ENCODE assay signal across 25 cellular contexts in the genomic region with DNA sequence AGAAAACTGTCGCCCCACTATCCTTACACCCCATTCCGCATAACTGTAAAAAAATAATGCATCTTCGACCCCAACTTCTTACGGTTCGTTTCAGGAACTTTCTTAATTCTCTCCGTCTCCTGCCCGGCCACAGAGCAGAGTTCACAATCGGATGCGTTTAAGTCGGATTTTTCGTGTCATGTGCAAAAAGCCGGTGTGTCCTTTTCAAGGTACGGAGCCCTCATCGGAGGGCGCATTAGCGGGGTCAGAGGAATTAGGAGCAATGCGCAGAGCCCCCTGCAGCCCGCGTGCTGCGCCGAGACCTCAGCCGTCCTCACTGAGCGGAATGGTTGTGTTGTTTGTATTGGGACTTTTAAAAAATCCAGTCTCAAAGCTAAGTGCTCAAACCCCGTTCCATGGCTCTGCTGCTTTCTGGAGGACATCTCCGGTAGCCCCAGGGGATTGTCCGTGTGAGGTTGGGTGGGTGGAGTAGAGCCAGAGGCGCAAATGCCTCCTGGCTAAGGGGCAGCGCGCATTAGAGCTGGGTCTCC. TPM values are rescaled to one million over a fixed set of nuclear protein-coding genes. Genes with fewer than 3 reads are reported as not detected.
DNase-seq lines count a peak whose midpoint lies in the region; ATAC-seq and TF ChIP-seq lines count a peak whose summit lies in the region.
"Had no signal": no experiment of that assay in that cellular context is flagged by ENCODE, and none has a peak within 500 bp of the region (broad histone marks: within the 10 kb centered on the region; RNA-seq: fewer than 3 reads in every experiment).

No MANE protein-coding gene starts in this region.

- ATAC-seq in HG03378 (IDR thresholded peaks at IDR 0.05; ENCODE audit: unreplicated experiment) (no peak), upper lobe of left lung (ENCODE audit: low FRiP score in 2 of 2) (no peak)
- ATAC-seq: A549 had no signal

- no peak for DNase-seq in activated CD4-positive, alpha-beta memory T cell treated with anti-CD3 and anti-CD28 coated beads for 36 hours
- no peak for DNase-seq in activated CD4-positive, alpha-beta memory T cell treated with anti-CD3 and anti-CD28 coated beads, Interleukin-2, amount 10 ng/mL, durations not matched to agents 7 days and 5 days
- no peak for DNase-seq in activated naive CD8-positive, alpha-beta T cell treated with anti-CD3 and anti-CD28 coated beads for 36 hours
- peak; percentile 77 for DNase-seq in retina
- no peak for DNase-seq in NCI-H524 treated with DMSO at 0.1 percent for 48 hours (lab: John Stamatoyannopoulos, UW)
- DNase-seq in upper lobe of left lung: no peak
- DNase-seq: activated CD4-positive, CD25-positive, alpha-beta regulatory T cell treated with anti-CD3 and anti-CD28 coated beads, Interleukin-2, amount 50 U/mL, for 72 hours; activated T-cell treated with anti-CD3 and anti-CD28 coated beads for 4 hours; adrenal gland; GDM1; IMR-90; mammary epithelial cell; MG63; NCI-H774; PC-9; SJCRH30; T-helper 9 cell had no signal

- H3K27ac ChIP-seq in iPS-20b (ENCODE audit: low read length) (no peak overlapping the region), upper lobe of left lung (no peak overlapping the region)
- H3K27ac ChIP-seq: A549, adrenal gland, BLaER1, dorsolateral prefrontal cortex, esophagus muscularis mucosa, PC-9, SJCRH30, thoracic aorta had no signal

- H3K36me3 ChIP-seq in iPS-20b (ENCODE audit: insufficient read depth, low read depth, low read length) (no peaks in the 10 kb centered on the region), upper lobe of left lung (no peaks in the 10 kb centered on the region)
- H3K36me3 ChIP-seq: adrenal gland, BLaER1, esophagus muscularis mucosa, MG63, SJCRH30, thoracic aorta had no signal

- H3K9me3 Mint-ChIP-seq in activated CD4-positive, alpha-beta memory T cell treated with anti-CD3 and anti-CD28 coated beads for 36 hours: no peaks in the 10 kb centered on the region
- H3K9me3 Mint-ChIP-seq in activated CD4-positive, alpha-beta memory T cell treated with anti-CD3 and anti-CD28 coated beads, Interleukin-2, amount 10 ng/mL, durations not matched to agents 7 days and 5 days: no peaks in the 10 kb centered on the region
- H3K9me3 Mint-ChIP-seq in activated naive CD8-positive, alpha-beta T cell treated with anti-CD3 and anti-CD28 coated beads for 36 hours: no peaks in the 10 kb centered on the region

- peaks cover 79% of the 10 kb centered on the region for H3K27me3 Mint-ChIP-seq in activated CD4-positive, alpha-beta memory T cell treated with anti-CD3 and anti-CD28 coated beads for 36 hours
- H3K27me3 Mint-ChIP-seq in activated CD4-positive, alpha-beta memory T cell treated with anti-CD3 and anti-CD28 coated beads, Interleukin-2, amount 10 ng/mL, durations not matched to agents 7 days and 5 days: peaks cover 83% of the 10 kb centered on the region
- H3K27me3 Mint-ChIP-seq in activated naive CD8-positive, alpha-beta T cell treated with anti-CD3 and anti-CD28 coated beads for 36 hours: peaks cover 93% of the 10 kb centered on the region

- no peak overlapping the region for H3K27ac Mint-ChIP-seq in activated CD4-positive, alpha-beta memory T cell treated with anti-CD3 and anti-CD28 coated beads for 36 hours
- no peak overlapping the region for H3K27ac Mint-ChIP-seq in activated CD4-positive, alpha-beta memory T cell treated with anti-CD3 and anti-CD28 coated beads, Interleukin-2, amount 10 ng/mL, durations not matched to agents 7 days and 5 days
- H3K27ac Mint-ChIP-seq in activated naive CD8-positive, alpha-beta T cell treated with anti-CD3 and anti-CD28 coated beads for 36 hours: peak overlapping the region; percentile 38

- H3K27me3 ChIP-seq in iPS-20b (ENCODE audit: insufficient read depth, low read length): peaks cover 100% of the 10 kb centered on the region
- peaks cover 0 to 63% (median 36%) of the 10 kb centered on the region in 4 donors for H3K27me3 ChIP-seq in upper lobe of left lung
- H3K27me3 ChIP-seq: MG63 had no signal

- TF ChIP-seq EP300 in upper lobe of left lung (IDR thresholded peaks at IDR 0.05): no peak

- no peak for TF ChIP-seq POLR2A in upper lobe of left lung (IDR thresholded peaks at IDR 0.05)

- intact Hi-C loops in activated CD4-positive, alpha-beta memory T cell treated with anti-CD3 and anti-CD28 coated beads for 36 hours (cut with micrococcal nuclease): no loop called here

- 13 to 18% methylated on average over 20 to 29 of the region's 29 CpGs for WGBS in upper lobe of left lung, 2 donors

- H3K4me3 Mint-ChIP-seq in activated CD4-positive, alpha-beta memory T cell treated with anti-CD3 and anti-CD28 coated beads for 36 hours: peak overlapping the region; percentile 26
- no peak overlapping the region for H3K4me3 Mint-ChIP-seq in activated CD4-positive, alpha-beta memory T cell treated with anti-CD3 and anti-CD28 coated beads, Interleukin-2, amount 10 ng/mL, durations not matched to agents 7 days and 5 days
- no peak overlapping the region for H3K4me3 Mint-ChIP-seq in activated naive CD8-positive, alpha-beta T cell treated with anti-CD3 and anti-CD28 coated beads for 36 hours

- no peak overlapping the region for H3K9ac ChIP-seq in iPS-20b (ENCODE audit: low read depth, low read length)
- H3K9ac ChIP-seq: BLaER1 had no signal

- H3K9me3 ChIP-seq in iPS-20b (ENCODE audit: insufficient read depth, low read depth, low read length) (no peaks in the 10 kb centered on the region), upper lobe of left lung (no peaks in the 10 kb centered on the region)
- H3K9me3 ChIP-seq: A549, adrenal gland, esophagus muscularis mucosa, MG63, SJCRH30, thoracic aorta had no signal

- CTCF ChIA-PET in activated CD4-positive, alpha-beta memory T cell treated with anti-CD3 and anti-CD28 coated beads for 36 hours (lab: Charles Lee): no interaction called here
- CTCF ChIA-PET in activated CD4-positive, alpha-beta memory T cell treated with anti-CD3 and anti-CD28 coated beads, Interleukin-2, amount 10 ng/mL, durations not matched to agents 7 days and 5 days (lab: Charles Lee): no interaction called here

- H3K4me1 Mint-ChIP-seq in activated CD4-positive, alpha-beta memory T cell treated with anti-CD3 and anti-CD28 coated beads for 36 hours (ENCODE audit: low read depth): peaks cover 14% of the 10 kb centered on the region
- peaks cover 12% of the 10 kb centered on the region for H3K4me1 Mint-ChIP-seq in activated CD4-positive, alpha-beta memory T cell treated with anti-CD3 and anti-CD28 coated beads, Interleukin-2, amount 10 ng/mL, durations not matched to agents 7 days and 5 days
- H3K4me1 Mint-ChIP-seq in activated naive CD8-positive, alpha-beta T cell treated with anti-CD3 and anti-CD28 coated beads for 36 hours: peaks cover 18% of the 10 kb centered on the region

- POLR2A ChIA-PET in activated CD4-positive, alpha-beta memory T cell treated with anti-CD3 and anti-CD28 coated beads for 36 hours (lab: Charles Lee): no interaction called here
- POLR2A ChIA-PET in activated CD4-positive, alpha-beta memory T cell treated with anti-CD3 and anti-CD28 coated beads, Interleukin-2, amount 10 ng/mL, durations not matched to agents 7 days and 5 days (lab: Charles Lee): no interaction called here

- H3K4me1 ChIP-seq in iPS-20b (ENCODE audit: insufficient read depth, low read length) (peaks cover 39% of the 10 kb centered on the region), upper lobe of left lung (peaks cover 17 to 25% (median 18%) of the 10 kb centered on the region in 4 donors)
- H3K4me1 ChIP-seq: SJCRH30 had no signal

- peaks cover 5% of the 10 kb centered on the region for H3K36me3 Mint-ChIP-seq in activated CD4-positive, alpha-beta memory T cell treated with anti-CD3 and anti-CD28 coated beads for 36 hours
- peaks cover 26% of the 10 kb centered on the region for H3K36me3 Mint-ChIP-seq in activated CD4-positive, alpha-beta memory T cell treated with anti-CD3 and anti-CD28 coated beads, Interleukin-2, amount 10 ng/mL, durations not matched to agents 7 days and 5 days (ENCODE audit: low read depth)
- no peaks in the 10 kb centered on the region for H3K36me3 Mint-ChIP-seq in activated naive CD8-positive, alpha-beta T cell treated with anti-CD3 and anti-CD28 coated beads for 36 hours

- TF ChIP-seq CTCF in upper lobe of left lung (IDR thresholded peaks at IDR 0.05): no peak

- peak overlapping the region; percentile 39 for H3K4me3 ChIP-seq in iPS-20b (ENCODE audit: low read length)
- no peak overlapping the region for H3K4me3 ChIP-seq in upper lobe of left lung
- H3K4me3 ChIP-seq: A549, adrenal gland, BLaER1, dorsolateral prefrontal cortex, esophagus muscularis mucosa, MG63, PC-9, SJCRH30, thoracic aorta had no signal

RNA-seq across cellular contexts. Expression of a gene that starts 3.8 kb away (rescaled TPM):
- total RNA-seq in activated CD4-positive, alpha-beta memory T cell treated with anti-CD3 and anti-CD28 coated beads for 36 hours: not detected
- not detected for total RNA-seq in activated CD4-positive, alpha-beta memory T cell treated with anti-CD3 and anti-CD28 coated beads, Interleukin-2, amount 10 ng/mL, durations not matched to agents 7 days and 5 days
- total RNA-seq in activated naive CD8-positive, alpha-beta T cell treated with anti-CD3 and anti-CD28 coated beads for 36 hours: not detected
- under 1 TPM in 1 of 6 donors, not detected in 5; 0.47 TPM for total RNA-seq in upper lobe of left lung
- total RNA-seq: IMR-90, PC-9, renal cortical epithelial cell had no signal
